ENCODE assay signal across 8 cellular contexts in the genomic region with DNA sequence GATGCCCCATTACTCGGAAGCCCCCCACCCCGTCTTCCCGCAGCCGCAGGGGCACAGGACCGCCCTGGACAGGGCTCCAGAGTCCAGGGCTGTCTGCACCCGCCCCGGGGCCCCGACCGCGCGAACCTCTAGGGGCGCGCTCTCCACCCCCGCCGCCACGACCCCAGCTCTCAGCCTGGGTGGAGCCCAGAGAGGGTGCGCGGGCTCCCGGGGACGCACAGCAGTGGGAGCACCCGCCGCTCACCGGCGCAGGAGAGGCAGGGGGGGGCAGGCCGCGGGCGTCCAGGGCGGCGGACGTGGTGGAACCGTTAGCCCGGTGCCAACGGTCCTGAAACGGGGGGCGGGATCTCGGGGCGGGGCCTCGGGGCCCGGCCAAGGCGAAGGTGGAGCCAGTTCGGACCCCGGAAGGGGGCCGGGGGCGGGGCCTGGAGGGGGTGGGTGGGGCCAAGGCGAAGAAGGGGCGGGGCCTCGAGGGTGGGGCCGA. TPM values are rescaled to one million over a fixed set of nuclear protein-coding genes. Genes with fewer than 3 reads are reported as not detected.
A peak's percentile ranks its signal among the peaks of the same experiment; 100 is the strongest.
DNase-seq lines count a peak whose midpoint lies in the region; ATAC-seq and TF ChIP-seq lines count a peak whose summit lies in the region.

A gene with protein sequence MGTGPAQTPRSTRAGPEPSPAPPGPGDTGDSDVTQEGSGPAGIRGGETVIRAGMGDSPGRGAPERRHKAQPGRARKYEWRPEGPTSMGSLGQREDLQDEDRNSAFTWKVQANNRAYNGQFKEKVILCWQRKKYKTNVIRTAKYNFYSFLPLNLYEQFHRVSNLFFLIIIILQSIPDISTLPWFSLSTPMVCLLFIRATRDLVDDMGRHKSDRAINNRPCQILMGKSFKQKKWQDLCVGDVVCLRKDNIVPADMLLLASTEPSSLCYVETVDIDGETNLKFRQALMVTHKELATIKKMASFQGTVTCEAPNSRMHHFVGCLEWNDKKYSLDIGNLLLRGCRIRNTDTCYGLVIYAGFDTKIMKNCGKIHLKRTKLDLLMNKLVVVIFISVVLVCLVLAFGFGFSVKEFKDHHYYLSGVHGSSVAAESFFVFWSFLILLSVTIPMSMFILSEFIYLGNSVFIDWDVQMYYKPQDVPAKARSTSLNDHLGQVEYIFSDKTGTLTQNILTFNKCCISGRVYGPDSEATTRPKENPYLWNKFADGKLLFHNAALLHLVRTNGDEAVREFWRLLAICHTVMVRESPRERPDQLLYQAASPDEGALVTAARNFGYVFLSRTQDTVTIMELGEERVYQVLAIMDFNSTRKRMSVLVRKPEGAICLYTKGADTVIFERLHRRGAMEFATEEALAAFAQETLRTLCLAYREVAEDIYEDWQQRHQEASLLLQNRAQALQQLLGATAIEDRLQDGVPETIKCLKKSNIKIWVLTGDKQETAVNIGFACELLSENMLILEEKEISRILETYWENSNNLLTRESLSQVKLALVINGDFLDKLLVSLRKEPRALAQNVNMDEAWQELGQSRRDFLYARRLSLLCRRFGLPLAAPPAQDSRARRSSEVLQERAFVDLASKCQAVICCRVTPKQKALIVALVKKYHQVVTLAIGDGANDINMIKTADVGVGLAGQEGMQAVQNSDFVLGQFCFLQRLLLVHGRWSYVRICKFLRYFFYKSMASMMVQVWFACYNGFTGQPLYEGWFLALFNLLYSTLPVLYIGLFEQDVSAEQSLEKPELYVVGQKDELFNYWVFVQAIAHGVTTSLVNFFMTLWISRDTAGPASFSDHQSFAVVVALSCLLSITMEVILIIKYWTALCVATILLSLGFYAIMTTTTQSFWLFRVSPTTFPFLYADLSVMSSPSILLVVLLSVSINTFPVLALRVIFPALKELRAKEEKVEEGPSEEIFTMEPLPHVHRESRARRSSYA (N-terminal part only) (minus strand): TSS at position 335 of the 484 bp plus-strand sequence. CDS start 540 bp downstream, outside the sequence.

- peaks cover 10 to 46% (median 31%) of the 10 kb centered on the region in 6 donors for H3K4me1 ChIP-seq in spleen

- H3K4me3 Mint-ChIP-seq in activated naive CD4-positive, alpha-beta T cell treated with anti-CD3 and anti-CD28 coated beads for 36 hours: peak within 1 kb of the TSS; percentile 92
- peak within 1 kb of the TSS; percentile 93 for H3K4me3 Mint-ChIP-seq in glutamatergic neuron (ENCODE audit: unreplicated experiment)

- H3K27me3 Mint-ChIP-seq in activated naive CD4-positive, alpha-beta T cell treated with anti-CD3 and anti-CD28 coated beads for 36 hours (ENCODE audit: low read depth): no peaks in the 10 kb centered on the region
- peaks cover 11% of the 10 kb centered on the region for H3K27me3 Mint-ChIP-seq in glutamatergic neuron (ENCODE audit: unreplicated experiment)

- peak; percentile 7 for ATAC-seq in HG03095 (IDR thresholded peaks at IDR 0.05; ENCODE audit: unreplicated experiment)
- ATAC-seq in activated CD4-positive, CD25-positive, alpha-beta regulatory T cell treated with anti-CD3 and anti-CD28 coated beads, Interleukin-2, amount 50 U/mL, for 24 hours: peak; percentile 24 to 25

- H3K36me3 Mint-ChIP-seq in activated naive CD4-positive, alpha-beta T cell treated with anti-CD3 and anti-CD28 coated beads for 36 hours (ENCODE audit: low read depth): peaks cover 2% of the 10 kb centered on the region
- no peaks in the 10 kb centered on the region for H3K36me3 Mint-ChIP-seq in glutamatergic neuron (ENCODE audit: unreplicated experiment)

- CTCF ChIA-PET in activated naive CD4-positive, alpha-beta T cell treated with anti-CD3 and anti-CD28 coated beads for 36 hours (lab: Charles Lee): no interaction called here

- intact Hi-C loops in activated naive CD4-positive, alpha-beta T cell treated with anti-CD3 and anti-CD28 coated beads for 36 hours (cut with micrococcal nuclease): loop anchor here (1.0 to 5.0 kb wide), 4 partner anchors 23 to 322 kb away; partner anchors contain the start of genes PCSK4 and REXO1
- intact Hi-C loops in spleen (cut with DNase I; ENCODE audit: low total_unique reads): no loop called here

- peak within 1 kb of the TSS; percentile 88 for H3K27ac Mint-ChIP-seq in activated naive CD4-positive, alpha-beta T cell treated with anti-CD3 and anti-CD28 coated beads for 36 hours
- peak within 1 kb of the TSS; percentile 89 for H3K27ac Mint-ChIP-seq in glutamatergic neuron (ENCODE audit: unreplicated experiment)

- peaks cover 13% of the 10 kb centered on the region for H3K4me1 Mint-ChIP-seq in activated naive CD4-positive, alpha-beta T cell treated with anti-CD3 and anti-CD28 coated beads for 36 hours (ENCODE audit: low read depth)
- peaks cover 2% of the 10 kb centered on the region for H3K4me1 Mint-ChIP-seq in glutamatergic neuron (ENCODE audit: low read depth, unreplicated experiment)

- peaks cover 0 to 30% (median 25%) of the 10 kb centered on the region in 6 donors for H3K36me3 ChIP-seq in spleen

- H3K27ac ChIP-seq in spleen: peak within 1 kb of the TSS; percentile 68 to 93 (median 83)

- no peak for TF ChIP-seq POLR2A in spleen (IDR thresholded peaks at IDR 0.05)

- peak within 1 kb of the TSS; percentile 45 to 81 (median 51) for H3K4me3 ChIP-seq in spleen

- TF ChIP-seq CTCF in glutamatergic neuron (IDR thresholded peaks at IDR 0.05; ENCODE audit: partially characterized antibody, unreplicated experiment) (no peak), spleen (IDR thresholded peaks at IDR 0.05 in 8 of 11, conservative IDR thresholded peaks at IDR 0.05 in 3 of 11) (peak in 8 of 11 experiments; percentile 12 to 51 (median 30))

- no peaks in the 10 kb centered on the region for H3K9me3 Mint-ChIP-seq in activated naive CD4-positive, alpha-beta T cell treated with anti-CD3 and anti-CD28 coated beads for 36 hours
- peaks cover 8% of the 10 kb centered on the region for H3K9me3 Mint-ChIP-seq in glutamatergic neuron (ENCODE audit: unreplicated experiment)

- no peaks in the 10 kb centered on the region for H3K27me3 ChIP-seq in spleen (replicated peaks in 1 of 7)

- DNase-seq in activated naive CD4-positive, alpha-beta T cell treated with anti-CD3 and anti-CD28 coated beads for 36 hours: no peak
- DNase-seq in activated naive CD4-positive, alpha-beta T cell treated with Interleukin-2 at 50 U/mL for 16 hours: no peak
- DNase-seq in glutamatergic neuron: no peak
- no peak for DNase-seq in spleen
- no peak for DNase-seq in NCI-H1105 (lab: John Stamatoyannopoulos, UW)
- DNase-seq in DMS79 (lab: John Stamatoyannopoulos, UW): no peak

- 1 to 4% (median 2%) methylated on average over 9 to 48 of the region's 48 CpGs for WGBS in spleen, 5 donors

- no peaks in the 10 kb centered on the region for H3K9me3 ChIP-seq in spleen

RNA-seq across cellular contexts. Expression of the gene that starts here (rescaled TPM):
- total RNA-seq in activated naive CD4-positive, alpha-beta T cell treated with anti-CD3 and anti-CD28 coated beads for 36 hours: 1 to 10 TPM; 6.1 to 8.4 TPM
- total RNA-seq in glutamatergic neuron (ENCODE audit: unreplicated experiment): 2.5 TPM
- 10 to 100 TPM in 1 of 7 donors, 1 to 10 TPM in 6; 5.4 to 10.1 (median 7.3) TPM for total RNA-seq in spleen
- polyA plus RNA-seq in spleen: 1 to 10 TPM; 1.9 to 3.9 (median 2.3) TPM
